Comparison of ENCODE assay signal across 18 cellular contexts in genomic region chr12:107360472-107360871, GRCh38.
"Had no signal": no experiment of that assay in that cellular context is flagged by ENCODE, and none has a peak within 500 bp of the region (broad histone marks: within the 10 kb centered on the region; RNA-seq: fewer than 3 reads in every experiment).

No MANE protein-coding gene starts in this region.

- H3K27ac ChIP-seq: colonic mucosa, dorsolateral prefrontal cortex, left lung, lower lobe of right lung, thoracic aorta had no signal

- FAIRE-seq: frontal cortex, islet of Langerhans, small intestine, TTC549, urothelium cell line had no signal

- H3K36me3 ChIP-seq: colonic mucosa, left lung, lower lobe of right lung, thoracic aorta had no signal

- H3K27me3 ChIP-seq: colonic mucosa had no signal

- H3K9me3 ChIP-seq: colonic mucosa, left lung, lower lobe of right lung, thoracic aorta had no signal

- H3K4me1 ChIP-seq: colonic mucosa, left lung, lower lobe of right lung had no signal

- H3K4me3 ChIP-seq: colonic mucosa, dorsolateral prefrontal cortex, left lung, lower lobe of right lung, thoracic aorta had no signal

- DNase-seq: activated CD8-positive, alpha-beta memory T cell treated with anti-CD3 and anti-CD28 coated beads, Interleukin-2, amount 10 ng/mL, durations not matched to agents 7 days and 5 days; activated CD8-positive, alpha-beta T cell treated with anti-CD3 and anti-CD28 coated beads, Interleukin-2, amount 10 ng/mL, durations not matched to agents 7 days and 5 days; activated naive CD8-positive, alpha-beta T cell treated with anti-CD3 and anti-CD28 coated beads, Interleukin-2, amount 50 U/mL, for 24 hours; activated T-cell treated with anti-CD3 and anti-CD28 coated beads, Interleukin-2, amount 50 U/mL, for 48 hours; amygdala; colonic mucosa; dorsolateral prefrontal cortex; effector memory CD4-positive, alpha-beta T cell; glutamatergic neuron; left lung; lower lobe of right lung; small intestine; stimulated activated CD4-positive, alpha-beta T cell treated with anti-CD3 and anti-CD28 coated beads, Interleukin-4, amount 100 ng/mL, for 24 hours had no signal
